ENCODE assay signal across 8 cellular contexts in the genomic region with DNA sequence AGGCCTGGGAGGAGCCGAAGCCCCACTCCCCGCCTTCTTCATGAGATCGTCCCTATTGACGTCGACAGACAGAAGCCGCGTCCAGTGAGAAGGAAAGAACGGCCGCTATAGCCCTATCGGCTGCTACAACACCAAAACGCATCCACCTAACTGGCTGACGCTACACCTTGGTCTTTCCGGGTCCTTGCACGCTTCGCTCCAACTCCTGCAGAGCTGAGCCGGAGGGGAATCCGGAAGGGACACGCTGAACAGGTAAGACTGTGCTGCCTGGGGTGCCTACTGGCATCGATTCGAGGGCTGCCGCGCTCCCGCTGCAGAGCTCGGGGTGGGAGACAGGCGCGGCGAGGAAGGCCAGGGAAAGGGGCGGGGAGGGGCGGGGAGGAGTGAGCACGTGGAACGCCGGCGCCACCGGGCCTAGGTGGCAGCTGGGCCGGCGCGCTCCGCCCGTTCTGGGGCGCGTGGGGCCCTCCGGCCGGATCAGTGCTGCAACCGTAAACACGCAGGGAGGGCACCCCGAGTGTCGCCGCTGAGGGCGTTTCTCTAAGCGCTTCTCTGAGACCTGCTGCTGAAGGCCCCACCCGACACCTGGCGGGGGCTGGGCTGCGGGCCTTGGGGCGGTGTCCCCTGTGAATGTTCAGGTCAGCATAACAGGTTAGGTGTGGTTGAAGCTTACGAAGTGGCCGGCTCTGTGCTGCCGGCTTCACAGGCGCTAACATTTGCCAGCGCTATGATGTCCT. TPM values are rescaled to one million over a fixed set of nuclear protein-coding genes. Genes with fewer than 3 reads are reported as not detected.
DNase-seq lines count a peak whose midpoint lies in the region; ATAC-seq and TF ChIP-seq lines count a peak whose summit lies in the region.

A gene with protein sequence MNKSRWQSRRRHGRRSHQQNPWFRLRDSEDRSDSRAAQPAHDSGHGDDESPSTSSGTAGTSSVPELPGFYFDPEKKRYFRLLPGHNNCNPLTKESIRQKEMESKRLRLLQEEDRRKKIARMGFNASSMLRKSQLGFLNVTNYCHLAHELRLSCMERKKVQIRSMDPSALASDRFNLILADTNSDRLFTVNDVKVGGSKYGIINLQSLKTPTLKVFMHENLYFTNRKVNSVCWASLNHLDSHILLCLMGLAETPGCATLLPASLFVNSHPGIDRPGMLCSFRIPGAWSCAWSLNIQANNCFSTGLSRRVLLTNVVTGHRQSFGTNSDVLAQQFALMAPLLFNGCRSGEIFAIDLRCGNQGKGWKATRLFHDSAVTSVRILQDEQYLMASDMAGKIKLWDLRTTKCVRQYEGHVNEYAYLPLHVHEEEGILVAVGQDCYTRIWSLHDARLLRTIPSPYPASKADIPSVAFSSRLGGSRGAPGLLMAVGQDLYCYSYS (plus strand): TSS at position 173 of the 737 bp plus-strand sequence. CDS start 11,515 bp downstream, outside the sequence.

- H3K27ac ChIP-seq in PC-9 = peak within 1 kb of the TSS; percentile 62

- peak within 1 kb of the TSS; percentile 86 for H2AFZ ChIP-seq in PC-9

- DNase-seq in DMS53 (lab: John Stamatoyannopoulos, UW) = peak; percentile 98
- peak; percentile 95 for DNase-seq in KBM-7
- DNase-seq in PC-9 = peak; percentile 96 to 97
- peak; percentile 88 for DNase-seq in activated T-cell treated with anti-CD3 and anti-CD28 coated beads for 48 hours (ENCODE audit: low read depth)
- peak; percentile 89 for DNase-seq in epithelial cell of proximal tubule (ENCODE audit: low read depth)
- DNase-seq in mucosa of gallbladder (ENCODE audit: low spot score) = peak; percentile 98
- peak; percentile 93 for DNase-seq in stimulated activated CD8-positive, alpha-beta memory T cell treated with anti-CD3 and anti-CD28 coated beads, Interleukin-4, amount 100 ng/mL, for 48 hours

- peaks cover 28% of the 10 kb centered on the region for H3K79me2 ChIP-seq in PC-9 (ENCODE audit: low read depth)

- H3K9me3 ChIP-seq in PC-9 (ENCODE audit: insufficient read depth, low read depth) = no peaks in the 10 kb centered on the region

- H3K27me3 ChIP-seq in PC-9 (ENCODE audit: insufficient read depth, low read depth) = no peaks in the 10 kb centered on the region

- H3K4me2 ChIP-seq in PC-9 = peak within 1 kb of the TSS; percentile 87

- in situ Hi-C loops in KBM-7 (cut with MboI; ENCODE audit: low pct_unique_long_range_greater_than_20kb, low sequenced_read_pairs) = no loop called here

- H4K20me1 ChIP-seq in PC-9 (ENCODE audit: insufficient read depth) = 0 out of 2 replicates have a peak, but pooled peaks cover 8% of the 10 kb centered on the region

- intact Hi-C loops in PC-9 (cut with micrococcal nuclease; ENCODE audit: unreplicated experiment) = loop anchor here (1.0 kb wide), 3 partner anchors 35 to 132 kb away; partner anchors contain the start of genes RBM25 and ZFYVE1

- ATAC-seq in GM21723 (IDR thresholded peaks at IDR 0.05; ENCODE audit: unreplicated experiment) = peak; percentile 94

- H3K4me3 ChIP-seq in PC-9 = peak within 1 kb of the TSS; percentile 89
- H3K4me3 ChIP-seq in epithelial cell of proximal tubule (ENCODE audit: low read depth, low read length) = peak within 1 kb of the TSS; percentile 87

- no peaks in the 10 kb centered on the region for H3K4me1 ChIP-seq in PC-9 (replicated peaks; ENCODE audit: insufficient read depth)

- H3K36me3 ChIP-seq in PC-9 (ENCODE audit: low read depth) = no peaks in the 10 kb centered on the region

- CTCF ChIA-PET in PC-9 (lab: Charles Lee) = interaction anchor here (0.5 kb wide), 1 partner anchor 644 kb away, joined by 3 read pairs; no protein-coding TSS in a partner anchor

- POLR2A ChIA-PET in PC-9 (lab: Charles Lee; ENCODE audit: unreplicated experiment) = no interaction called here

- BruUV-seq in PC-9 (replicated peaks; lab: Mats Ljungman, UMichigan) = no TSS peak

- H3K9me2 ChIP-seq in PC-9 (ENCODE audit: insufficient read depth) = no peaks in the 10 kb centered on the region

- TF ChIP-seq CTCF in PC-9 (conservative IDR thresholded peaks at IDR 0.05) (no peak), epithelial cell of proximal tubule (conservative IDR thresholded peaks at IDR 0.05; ENCODE audit: low read depth, low read length) (no peak)

- H3F3A ChIP-seq in PC-9 (ENCODE audit: insufficient read depth, low read depth) = peaks cover 12% of the 10 kb centered on the region

RNA-seq across cellular contexts. Expression of the gene that starts here (rescaled TPM):
- total RNA-seq in PC-9 (2021) (17.6 and 20.0 TPM in 2 replicates), epithelial cell of proximal tubule (26.6 and 30.9 TPM in 2 replicates), mucosa of gallbladder (14.7 TPM)

Comparison
In these comparisons a context has a peak if more than half of its experiments do, and no peak if none do; other contexts are left out.
1. Peak in every context shown above with its lines: DNase-seq, ATAC-seq, H3K4me3 ChIP-seq and H3K27ac ChIP-seq.